In the genomic region with DNA sequence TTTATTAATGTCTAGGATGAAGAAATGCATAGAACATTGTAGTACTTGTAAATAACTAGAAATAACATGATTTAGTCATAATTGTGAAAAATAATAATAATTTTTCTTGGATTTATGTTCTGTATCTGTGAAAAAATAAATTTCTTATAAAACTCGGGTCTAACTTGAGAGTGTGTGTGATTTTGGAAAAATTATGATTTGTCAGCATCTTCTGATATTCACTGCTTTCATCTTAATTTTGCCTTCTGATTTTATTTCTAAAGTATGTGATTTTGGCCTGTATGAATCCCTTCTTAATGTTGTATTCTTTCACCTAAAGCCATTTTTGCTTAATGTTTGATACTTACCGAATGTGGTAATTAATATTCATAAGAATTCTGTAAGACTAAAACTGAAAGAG, we compare ENCODE assay signal across 30 cellular contexts. TPM values are rescaled to one million over a fixed set of nuclear protein-coding genes. Genes with fewer than 3 reads are reported as not detected.
"Had no signal": no experiment of that assay in that cellular context is flagged by ENCODE, and none has a peak within 500 bp of the region (broad histone marks: within the 10 kb centered on the region; RNA-seq: fewer than 3 reads in every experiment).

No MANE protein-coding gene starts in this region.

- H3K4me3 Mint-ChIP-seq: immature natural killer cell; naive thymus-derived CD8-positive, alpha-beta T cell; nephron; neural crest cell; stimulated activated effector memory CD8-positive, alpha-beta T cell treated with anti-CD3 and anti-CD28 coated beads, Interleukin-12 subunit alpha, Interleukin-12 subunit beta, amount 100 ng/mL, for 72 hours; stimulated activated naive CD8-positive, alpha-beta T cell treated with anti-CD3 and anti-CD28 coated beads, Interleukin-15, Interleukin-2, amounts not matched to agents 100 ng/mL and 50 ng/mL, for 24 hours had no signal

- H3K27me3 Mint-ChIP-seq: naive thymus-derived CD8-positive, alpha-beta T cell; stimulated activated naive CD8-positive, alpha-beta T cell treated with anti-CD3 and anti-CD28 coated beads, Interleukin-15, Interleukin-2, amounts not matched to agents 100 ng/mL and 50 ng/mL, for 24 hours had no signal

- H3K27ac Mint-ChIP-seq: nephron; stimulated activated effector memory CD8-positive, alpha-beta T cell treated with anti-CD3 and anti-CD28 coated beads, Interleukin-12 subunit alpha, Interleukin-12 subunit beta, amount 100 ng/mL, for 72 hours had no signal

- H3K4me3 ChIP-seq: left lung, lower lobe of right lung, pancreas, prostate gland, sigmoid colon, smooth muscle cell, suprapubic skin, thoracic aorta, tibial artery, upper lobe of right lung had no signal

- DNase-seq: hypothalamus; immature natural killer cell; kidney; left colon; left lung; lower lobe of right lung; mammary epithelial cell; mesenchymal stem cell; naive thymus-derived CD8-positive, alpha-beta T cell; nucleus accumbens; pancreas; posterior cingulate gyrus; retina; right cardiac atrium; sigmoid colon; stimulated activated CD4-positive, alpha-beta T cell treated with anti-CD3 and anti-CD28 coated beads, Interleukin-4, amount 100 ng/mL, for 24 hours; stimulated activated naive CD4-positive, alpha-beta T cell; tibial artery; trophoblast cell; upper lobe of right lung had no signal

- H3K9me3 ChIP-seq: left lung, lower lobe of right lung, pancreas, prostate gland, sigmoid colon, suprapubic skin, thoracic aorta, tibial artery, upper lobe of right lung had no signal

- FAIRE-seq: islet of Langerhans, pancreas, urothelium cell line had no signal

- H3K4me1 Mint-ChIP-seq: nephron, neural crest cell had no signal

- H3K9me3 Mint-ChIP-seq: naive thymus-derived CD8-positive, alpha-beta T cell; nephron; neural crest cell; stimulated activated effector memory CD8-positive, alpha-beta T cell treated with anti-CD3 and anti-CD28 coated beads, Interleukin-12 subunit alpha, Interleukin-12 subunit beta, amount 100 ng/mL, for 72 hours; stimulated activated naive CD8-positive, alpha-beta T cell treated with anti-CD3 and anti-CD28 coated beads, Interleukin-15, Interleukin-2, amounts not matched to agents 100 ng/mL and 50 ng/mL, for 24 hours had no signal

- H3K27ac ChIP-seq: left lung, lower lobe of right lung, pancreas, prostate gland, sigmoid colon, suprapubic skin, thoracic aorta, tibial artery, upper lobe of right lung had no signal

- H3K4me1 ChIP-seq: left lung, lower lobe of right lung, pancreas, prostate gland, sigmoid colon, suprapubic skin, tibial artery, upper lobe of right lung had no signal

- H3K27me3 ChIP-seq: left lung, pancreas, sigmoid colon, suprapubic skin, tibial artery, upper lobe of right lung had no signal

- H3K4me2 ChIP-seq: smooth muscle cell had no signal

- H3K36me3 ChIP-seq: pancreas, prostate gland, thoracic aorta had no signal

- ATAC-seq: left colon; left lung; lower lobe of right lung; naive thymus-derived CD8-positive, alpha-beta T cell; pancreas; right cardiac atrium; upper lobe of right lung had no signal

RNA-seq across cellular contexts. Expression of a gene that starts 14.3 kb away (rescaled TPM):
- total RNA-seq: smooth muscle cell had no signal

RNA-seq across cellular contexts. Expression of a gene that starts 43.7 kb away (rescaled TPM):
- total RNA-seq: smooth muscle cell had no signal
- polyA plus RNA-seq: smooth muscle cell had no signal
